ENCODE assay signal across 9 cellular contexts in genomic region chr21:15005391-15005790, GRCh38. TPM values are rescaled to one million over a fixed set of nuclear protein-coding genes. Genes with fewer than 3 reads are reported as not detected.
DNase-seq lines count a peak whose midpoint lies in the region; ATAC-seq and TF ChIP-seq lines count a peak whose summit lies in the region.
"Had no signal": no experiment of that assay in that cellular context is flagged by ENCODE, and none has a peak within 500 bp of the region (broad histone marks: within the 10 kb centered on the region; RNA-seq: fewer than 3 reads in every experiment).

No MANE protein-coding gene starts in this region.

- intact Hi-C loops in CD4-positive, alpha-beta memory T cell (cut with micrococcal nuclease) = loop anchor here (5.0 kb wide), 1 partner anchor 57 kb away; the partner anchor contains the start of gene NRIP1

- H3K4me1 Mint-ChIP-seq in CD4-positive, alpha-beta memory T cell = peaks cover 14 to 47% (median 36%) of the 10 kb centered on the region in 4 donors
- peaks cover 73% of the 10 kb centered on the region for H3K4me1 Mint-ChIP-seq in nephron

- H3K4me3 ChIP-seq in CD4-positive, alpha-beta memory T cell (ENCODE audit: low read length in 2 of 2) = no peak overlapping the region
- H3K4me3 ChIP-seq in NT2/D1 (ENCODE audit: insufficient read length, low read depth) = no peak overlapping the region

- H3K36me3 ChIP-seq in CD4-positive, alpha-beta memory T cell (ENCODE audit: insufficient read depth, low read length) = no peaks in the 10 kb centered on the region
- H3K36me3 ChIP-seq in NT2/D1 (ENCODE audit: insufficient read depth, insufficient read length, low read length) = no peaks in the 10 kb centered on the region

- DNase-seq in CD4-positive, alpha-beta memory T cell = peak in 3 of 5 donors; percentile 5 to 11 (median 10)
- DNase-seq in NT2/D1 (ENCODE audit: low read depth, low spot score) = peak; percentile 88
- DNase-seq in epithelial cell of prostate (ENCODE audit: low read depth, low spot score) = no peak
- DNase-seq in NCI-H2171 treated with DMSO at 0.1 percent for 48 hours (lab: John Stamatoyannopoulos, UW) = no peak
- no peak for DNase-seq in KG1 (lab: John Stamatoyannopoulos, UW)
- DNase-seq in NCI-H128 (lab: John Stamatoyannopoulos, UW; ENCODE audit: unreplicated experiment) = no peak
- DNase-seq: stimulated activated CD4-positive, alpha-beta T cell treated with anti-CD3 and anti-CD28 coated beads, Interleukin-12 subunit alpha, Interleukin-12 subunit beta, amount 100 ng/mL, for 4 hours had no signal

- H3K27me3 ChIP-seq in CD4-positive, alpha-beta memory T cell (ENCODE audit: insufficient read depth, low read length) = no peaks in the 10 kb centered on the region
- H3K27me3 ChIP-seq in NT2/D1 (ENCODE audit: insufficient read depth, insufficient read length) = peaks cover 23% of the 10 kb centered on the region

- no peak for ATAC-seq in GM21360 (IDR thresholded peaks at IDR 0.05; ENCODE audit: unreplicated experiment)

- POLR2A ChIA-PET in CD4-positive, alpha-beta memory T cell (lab: Charles Lee; ENCODE audit: partially characterized antibody) = interaction anchor here (2.3 kb wide), 1 partner anchor 60 kb away, joined by 8 read pairs; the partner anchor contains the start of gene NRIP1

- TF ChIP-seq CTCF in nephron (IDR thresholded peaks at IDR 0.05; ENCODE audit: unreplicated experiment in 3 of 3) = no peak

- H3K36me3 Mint-ChIP-seq in CD4-positive, alpha-beta memory T cell = peaks cover 3 to 11% of the 10 kb centered on the region in 2 donors
- H3K36me3 Mint-ChIP-seq in nephron (ENCODE audit: low read depth) = peaks cover 58% of the 10 kb centered on the region

- H3K9ac ChIP-seq in NT2/D1 (ENCODE audit: insufficient read length, low read depth) = no peak overlapping the region

- H3K4me3 Mint-ChIP-seq in CD4-positive, alpha-beta memory T cell = peak overlapping the region; percentile 29 to 75 (median 65)
- peak overlapping the region in 2 of 3 experiments; percentile 2 to 19 for H3K4me3 Mint-ChIP-seq in nephron

- H3K4me1 ChIP-seq in CD4-positive, alpha-beta memory T cell (ENCODE audit: insufficient read depth, low read length) = peaks cover 13% of the 10 kb centered on the region
- peaks cover 3% of the 10 kb centered on the region for H3K4me1 ChIP-seq in NT2/D1 (ENCODE audit: insufficient read depth, insufficient read length)

- peaks cover 0 to 2% (median 0%) of the 10 kb centered on the region in 8 donors for H3K9me3 Mint-ChIP-seq in CD4-positive, alpha-beta memory T cell
- no peaks in the 10 kb centered on the region for H3K9me3 Mint-ChIP-seq in nephron

- CTCF ChIA-PET in CD4-positive, alpha-beta memory T cell (lab: Charles Lee; ENCODE audit: partially characterized antibody) = no interaction called here

- no peak overlapping the region for H3K27ac ChIP-seq in CD4-positive, alpha-beta memory T cell (ENCODE audit: low read depth, low read length)
- H3K27ac ChIP-seq in epithelial cell of prostate = peak overlapping the region; percentile 20

- no peaks in the 10 kb centered on the region for H3K27me3 Mint-ChIP-seq in CD4-positive, alpha-beta memory T cell
- H3K27me3 Mint-ChIP-seq in nephron (ENCODE audit: low read depth) = no peaks in the 10 kb centered on the region

- peak overlapping the region in 3 of 7 donors; percentile 42 to 80 (median 44) for H3K27ac Mint-ChIP-seq in CD4-positive, alpha-beta memory T cell
- H3K27ac Mint-ChIP-seq in nephron = peak overlapping the region; percentile 61 to 79 (median 63)

- H3K9me3 ChIP-seq in CD4-positive, alpha-beta memory T cell (ENCODE audit: control insufficient read depth in 1 of 2, low read length in 2 of 2) = no peaks in the 10 kb centered on the region
- no peaks in the 10 kb centered on the region for H3K9me3 ChIP-seq in NT2/D1 (ENCODE audit: insufficient read depth, low read length)

RNA-seq across cellular contexts. Expression of gene NRIP1, which starts 59.4 kb away (rescaled TPM):
- total RNA-seq in CD4-positive, alpha-beta memory T cell = 10 to 100 TPM; 22.8 to 24.5 TPM
- polyA plus RNA-seq in CD4-positive, alpha-beta memory T cell = 10 to 100 TPM; 17.4 to 21.4 TPM

Comparison
In these comparisons a context has a peak if more than half of its experiments do, and no peak if none do; other contexts are left out.
1. DNase-seq: peak in CD4-positive, alpha-beta memory T cell (3 of 5) and NT2/D1 (single experiment); none in epithelial cell of prostate (single experiment), NCI-H2171 treated with DMSO at 0.1 percent for 48 hours (single experiment), KG1 (single experiment) and NCI-H128 (single experiment).